In the genomic region with DNA sequence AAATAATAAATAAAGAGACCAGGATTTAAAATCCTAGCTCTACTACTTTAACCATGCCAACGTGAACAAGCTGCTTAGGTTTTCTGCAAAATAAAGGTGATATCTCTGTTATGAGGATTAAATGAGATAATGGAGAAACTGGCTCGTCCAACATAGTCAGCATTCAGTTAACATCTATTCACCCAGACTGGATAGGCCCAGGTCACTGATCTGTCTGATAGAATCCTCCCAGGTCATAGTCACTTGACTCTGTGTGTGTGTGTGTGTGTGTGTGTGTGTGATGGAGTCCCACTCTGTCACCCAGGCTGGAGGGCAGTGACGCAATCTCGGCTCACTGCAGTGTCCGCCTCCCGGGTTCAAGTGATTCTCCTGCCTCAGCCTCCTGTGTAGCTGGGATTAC, we compare ENCODE assay signal across 1 cellular context.
TF ChIP-seq lines count a peak whose summit lies in the region.

No MANE protein-coding gene starts in this region.

TF ChIP-seq in GM23338, 12 proteins besides CTCF, POLR2A, EP300 and RAD21 (continued from another document):
- TF ChIP-seq, protein P1, sequence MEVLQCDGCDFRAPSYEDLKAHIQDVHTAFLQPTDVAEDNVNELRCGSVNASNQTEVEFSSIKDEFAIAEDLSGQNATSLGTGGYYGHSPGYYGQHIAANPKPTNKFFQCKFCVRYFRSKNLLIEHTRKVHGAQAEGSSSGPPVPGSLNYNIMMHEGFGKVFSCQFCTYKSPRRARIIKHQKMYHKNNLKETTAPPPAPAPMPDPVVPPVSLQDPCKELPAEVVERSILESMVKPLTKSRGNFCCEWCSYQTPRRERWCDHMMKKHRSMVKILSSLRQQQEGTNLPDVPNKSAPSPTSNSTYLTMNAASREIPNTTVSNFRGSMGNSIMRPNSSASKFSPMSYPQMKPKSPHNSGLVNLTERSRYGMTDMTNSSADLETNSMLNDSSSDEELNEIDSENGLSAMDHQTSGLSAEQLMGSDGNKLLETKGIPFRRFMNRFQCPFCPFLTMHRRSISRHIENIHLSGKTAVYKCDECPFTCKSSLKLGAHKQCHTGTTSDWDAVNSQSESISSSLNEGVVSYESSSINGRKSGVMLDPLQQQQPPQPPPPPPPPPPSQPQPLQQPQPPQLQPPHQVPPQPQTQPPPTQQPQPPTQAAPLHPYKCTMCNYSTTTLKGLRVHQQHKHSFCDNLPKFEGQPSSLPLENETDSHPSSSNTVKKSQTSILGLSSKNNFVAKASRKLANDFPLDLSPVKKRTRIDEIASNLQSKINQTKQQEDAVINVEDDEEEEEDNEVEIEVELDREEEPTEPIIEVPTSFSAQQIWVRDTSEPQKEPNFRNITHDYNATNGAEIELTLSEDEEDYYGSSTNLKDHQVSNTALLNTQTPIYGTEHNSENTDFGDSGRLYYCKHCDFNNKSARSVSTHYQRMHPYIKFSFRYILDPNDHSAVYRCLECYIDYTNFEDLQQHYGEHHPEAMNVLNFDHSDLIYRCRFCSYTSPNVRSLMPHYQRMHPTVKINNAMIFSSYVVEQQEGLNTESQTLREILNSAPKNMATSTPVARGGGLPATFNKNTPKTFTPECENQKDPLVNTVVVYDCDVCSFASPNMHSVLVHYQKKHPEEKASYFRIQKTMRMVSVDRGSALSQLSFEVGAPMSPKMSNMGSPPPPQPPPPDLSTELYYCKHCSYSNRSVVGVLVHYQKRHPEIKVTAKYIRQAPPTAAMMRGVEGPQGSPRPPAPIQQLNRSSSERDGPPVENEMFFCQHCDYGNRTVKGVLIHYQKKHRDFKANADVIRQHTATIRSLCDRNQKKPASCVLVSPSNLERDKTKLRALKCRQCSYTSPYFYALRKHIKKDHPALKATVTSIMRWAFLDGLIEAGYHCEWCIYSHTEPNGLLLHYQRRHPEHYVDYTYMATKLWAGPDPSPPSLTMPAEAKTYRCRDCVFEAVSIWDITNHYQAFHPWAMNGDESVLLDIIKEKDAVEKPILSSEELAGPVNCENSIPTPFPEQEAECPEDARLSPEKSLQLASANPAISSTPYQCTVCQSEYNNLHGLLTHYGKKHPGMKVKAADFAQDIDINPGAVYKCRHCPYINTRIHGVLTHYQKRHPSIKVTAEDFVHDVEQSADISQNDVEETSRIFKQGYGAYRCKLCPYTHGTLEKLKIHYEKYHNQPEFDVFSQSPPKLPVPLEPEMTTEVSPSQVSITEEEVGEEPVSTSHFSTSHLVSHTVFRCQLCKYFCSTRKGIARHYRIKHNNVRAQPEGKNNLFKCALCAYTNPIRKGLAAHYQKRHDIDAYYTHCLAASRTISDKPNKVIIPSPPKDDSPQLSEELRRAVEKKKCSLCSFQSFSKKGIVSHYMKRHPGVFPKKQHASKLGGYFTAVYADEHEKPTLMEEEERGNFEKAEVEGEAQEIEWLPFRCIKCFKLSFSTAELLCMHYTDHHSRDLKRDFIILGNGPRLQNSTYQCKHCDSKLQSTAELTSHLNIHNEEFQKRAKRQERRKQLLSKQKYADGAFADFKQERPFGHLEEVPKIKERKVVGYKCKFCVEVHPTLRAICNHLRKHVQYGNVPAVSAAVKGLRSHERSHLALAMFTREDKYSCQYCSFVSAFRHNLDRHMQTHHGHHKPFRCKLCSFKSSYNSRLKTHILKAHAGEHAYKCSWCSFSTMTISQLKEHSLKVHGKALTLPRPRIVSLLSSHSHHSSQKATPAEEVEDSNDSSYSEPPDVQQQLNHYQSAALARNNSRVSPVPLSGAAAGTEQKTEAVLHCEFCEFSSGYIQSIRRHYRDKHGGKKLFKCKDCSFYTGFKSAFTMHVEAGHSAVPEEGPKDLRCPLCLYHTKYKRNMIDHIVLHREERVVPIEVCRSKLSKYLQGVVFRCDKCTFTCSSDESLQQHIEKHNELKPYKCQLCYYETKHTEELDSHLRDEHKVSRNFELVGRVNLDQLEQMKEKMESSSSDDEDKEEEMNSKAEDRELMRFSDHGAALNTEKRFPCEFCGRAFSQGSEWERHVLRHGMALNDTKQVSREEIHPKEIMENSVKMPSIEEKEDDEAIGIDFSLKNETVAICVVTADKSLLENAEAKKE (CRISPR knock-in tag; IDR thresholded peaks at IDR 0.05), result no peak
- no peak for TF ChIP-seq STAT1 (IDR thresholded peaks at IDR 0.05; ENCODE audit: unreplicated experiment)
- TF ChIP-seq CREB1 (CRISPR knock-in tag; IDR thresholded peaks at IDR 0.05; ENCODE audit: low read depth), result no peak
- TF ChIP-seq EZH2 (IDR thresholded peaks at IDR 0.05; ENCODE audit: low read depth, unreplicated experiment), result no peak
- TF ChIP-seq, protein P2, sequence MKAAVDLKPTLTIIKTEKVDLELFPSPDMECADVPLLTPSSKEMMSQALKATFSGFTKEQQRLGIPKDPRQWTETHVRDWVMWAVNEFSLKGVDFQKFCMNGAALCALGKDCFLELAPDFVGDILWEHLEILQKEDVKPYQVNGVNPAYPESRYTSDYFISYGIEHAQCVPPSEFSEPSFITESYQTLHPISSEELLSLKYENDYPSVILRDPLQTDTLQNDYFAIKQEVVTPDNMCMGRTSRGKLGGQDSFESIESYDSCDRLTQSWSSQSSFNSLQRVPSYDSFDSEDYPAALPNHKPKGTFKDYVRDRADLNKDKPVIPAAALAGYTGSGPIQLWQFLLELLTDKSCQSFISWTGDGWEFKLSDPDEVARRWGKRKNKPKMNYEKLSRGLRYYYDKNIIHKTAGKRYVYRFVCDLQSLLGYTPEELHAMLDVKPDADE (IDR thresholded peaks at IDR 0.05), result no peak
- TF ChIP-seq ZNF331 (CRISPR knock-in tag; IDR thresholded peaks at IDR 0.05; ENCODE audit: low read depth), result no peak
- no peak for TF ChIP-seq ZNF114 (CRISPR knock-in tag; IDR thresholded peaks at IDR 0.05)
- no peak for TF ChIP-seq JUNB (IDR thresholded peaks at IDR 0.05; ENCODE audit: unreplicated experiment)
- TF ChIP-seq NANOG (IDR thresholded peaks at IDR 0.05; ENCODE audit: borderline replicate concordance), result no peak
- TF ChIP-seq EZH2phosphoT487 (IDR thresholded peaks at IDR 0.05; ENCODE audit: unreplicated experiment), result no peak
- TF ChIP-seq, protein P3, sequence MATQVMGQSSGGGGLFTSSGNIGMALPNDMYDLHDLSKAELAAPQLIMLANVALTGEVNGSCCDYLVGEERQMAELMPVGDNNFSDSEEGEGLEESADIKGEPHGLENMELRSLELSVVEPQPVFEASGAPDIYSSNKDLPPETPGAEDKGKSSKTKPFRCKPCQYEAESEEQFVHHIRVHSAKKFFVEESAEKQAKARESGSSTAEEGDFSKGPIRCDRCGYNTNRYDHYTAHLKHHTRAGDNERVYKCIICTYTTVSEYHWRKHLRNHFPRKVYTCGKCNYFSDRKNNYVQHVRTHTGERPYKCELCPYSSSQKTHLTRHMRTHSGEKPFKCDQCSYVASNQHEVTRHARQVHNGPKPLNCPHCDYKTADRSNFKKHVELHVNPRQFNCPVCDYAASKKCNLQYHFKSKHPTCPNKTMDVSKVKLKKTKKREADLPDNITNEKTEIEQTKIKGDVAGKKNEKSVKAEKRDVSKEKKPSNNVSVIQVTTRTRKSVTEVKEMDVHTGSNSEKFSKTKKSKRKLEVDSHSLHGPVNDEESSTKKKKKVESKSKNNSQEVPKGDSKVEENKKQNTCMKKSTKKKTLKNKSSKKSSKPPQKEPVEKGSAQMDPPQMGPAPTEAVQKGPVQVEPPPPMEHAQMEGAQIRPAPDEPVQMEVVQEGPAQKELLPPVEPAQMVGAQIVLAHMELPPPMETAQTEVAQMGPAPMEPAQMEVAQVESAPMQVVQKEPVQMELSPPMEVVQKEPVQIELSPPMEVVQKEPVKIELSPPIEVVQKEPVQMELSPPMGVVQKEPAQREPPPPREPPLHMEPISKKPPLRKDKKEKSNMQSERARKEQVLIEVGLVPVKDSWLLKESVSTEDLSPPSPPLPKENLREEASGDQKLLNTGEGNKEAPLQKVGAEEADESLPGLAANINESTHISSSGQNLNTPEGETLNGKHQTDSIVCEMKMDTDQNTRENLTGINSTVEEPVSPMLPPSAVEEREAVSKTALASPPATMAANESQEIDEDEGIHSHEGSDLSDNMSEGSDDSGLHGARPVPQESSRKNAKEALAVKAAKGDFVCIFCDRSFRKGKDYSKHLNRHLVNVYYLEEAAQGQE (IDR thresholded peaks at IDR 0.05; ENCODE audit: unreplicated experiment), result no peak
